Comparison of ENCODE assay signal across 18 cellular contexts in genomic region chr6:162448294-162448693, GRCh38.
DNase-seq lines count a peak whose midpoint lies in the region; ATAC-seq and TF ChIP-seq lines count a peak whose summit lies in the region.
"Had no signal": no experiment of that assay in that cellular context is flagged by ENCODE, and none has a peak within 500 bp of the region (broad histone marks: within the 10 kb centered on the region; RNA-seq: fewer than 3 reads in every experiment).

No MANE protein-coding gene starts in this region.

- no peaks in the 10 kb centered on the region for H3K4me1 ChIP-seq in right atrium auricular region
- H3K4me1 ChIP-seq in heart right ventricle, result peaks cover 0 to 4% (median 0%) of the 10 kb centered on the region in 9 donors
- H3K4me1 ChIP-seq in right cardiac atrium (ENCODE audit: control insufficient read depth, insufficient read depth, low read length), result no peaks in the 10 kb centered on the region
- H3K4me1 ChIP-seq: BLaER1 had no signal

- DNase-seq in Right ventricle myocardium superior (no peak), right atrium auricular region (ENCODE audit: low spot score) (no peak), heart right ventricle (no peak), left cardiac atrium (no peak), right cardiac atrium (no peak), NCI-H774 (lab: John Stamatoyannopoulos, UW) (no peak)
- DNase-seq: 8988T; ACHN; BE2C; C1 segment of cervical spinal cord; CD4-positive, alpha-beta memory T cell; CD4-positive, CD25-positive, alpha-beta regulatory T cell; CD8-positive, alpha-beta memory T cell; COR-L47; DMS79 treated with DMSO at 0.1 percent for 48 hours; GF-D8 had no signal

- H3K36me3 ChIP-seq in right atrium auricular region, result no peaks in the 10 kb centered on the region
- no peaks in the 10 kb centered on the region for H3K36me3 ChIP-seq in heart right ventricle
- H3K36me3 ChIP-seq: BE2C, BLaER1 had no signal

- H3K27me3 ChIP-seq in right atrium auricular region (no peaks in the 10 kb centered on the region), heart right ventricle (no peaks in the 10 kb centered on the region), right cardiac atrium (ENCODE audit: control insufficient read depth, insufficient read depth) (no peaks in the 10 kb centered on the region)
- H3K27me3 ChIP-seq: BE2C, BLaER1 had no signal

- ATAC-seq in Right ventricle myocardium superior (ENCODE audit: poor library complexity) (peak; percentile 80), heart right ventricle (peak in 7 of 8 donors; percentile 50 to 88 (median 84)), left cardiac atrium (peak; percentile 59 to 70), right cardiac atrium (peak; percentile 65 to 74), GM21619 (IDR thresholded peaks at IDR 0.05; ENCODE audit: unreplicated experiment) (no peak)

- TF ChIP-seq CTCF in right atrium auricular region (IDR thresholded peaks at IDR 0.05), result no peak
- TF ChIP-seq CTCF in heart right ventricle (IDR thresholded peaks at IDR 0.05), result no peak

- H3K9me3 ChIP-seq in right atrium auricular region (no peaks in the 10 kb centered on the region), heart right ventricle (no peaks in the 10 kb centered on the region), right cardiac atrium (ENCODE audit: control insufficient read depth, low read length) (no peaks in the 10 kb centered on the region)
- H3K9me3 ChIP-seq: BE2C, BLaER1 had no signal

- H3K27ac ChIP-seq in right atrium auricular region, result no peak overlapping the region
- no peak overlapping the region for H3K27ac ChIP-seq in heart right ventricle
- no peak overlapping the region for H3K27ac ChIP-seq in right cardiac atrium (ENCODE audit: low read length)
- H3K27ac ChIP-seq: BLaER1 had no signal

- 49 to 59% methylated on average over 3 of the region's 3 CpGs for WGBS in heart right ventricle, 2 donors
- WGBS in right cardiac atrium, result 60% methylated on average over 3 of the region's 3 CpGs

- intact Hi-C loops in Right ventricle myocardium superior (cut with DNase I), result no loop called here
- intact Hi-C loops in heart right ventricle (cut with DNase I), result loop anchor here in 5 of 10 donors (5.0 to 10.0 kb wide), 3 partner anchors 263 to 289 kb away; no protein-coding TSS in a partner anchor
- intact Hi-C loops in left cardiac atrium (cut with DNase I), result no loop called here
- intact Hi-C loops in right cardiac atrium (cut with DNase I), result loop anchor here in 2 of 4 donors (10.0 kb wide), 2 partner anchors 277 to 287 kb away; partner anchors contain the start of genes PACRG (in 1 of the 2) and PRKN (in 1 of the 2)

- no peak overlapping the region for H3K4me3 ChIP-seq in right atrium auricular region
- H3K4me3 ChIP-seq in heart right ventricle, result no peak overlapping the region
- no peak overlapping the region for H3K4me3 ChIP-seq in right cardiac atrium (ENCODE audit: low read length)
- H3K4me3 ChIP-seq: BLaER1 had no signal
